9 cellular contexts compared by ENCODE assay signal in the genomic region with DNA sequence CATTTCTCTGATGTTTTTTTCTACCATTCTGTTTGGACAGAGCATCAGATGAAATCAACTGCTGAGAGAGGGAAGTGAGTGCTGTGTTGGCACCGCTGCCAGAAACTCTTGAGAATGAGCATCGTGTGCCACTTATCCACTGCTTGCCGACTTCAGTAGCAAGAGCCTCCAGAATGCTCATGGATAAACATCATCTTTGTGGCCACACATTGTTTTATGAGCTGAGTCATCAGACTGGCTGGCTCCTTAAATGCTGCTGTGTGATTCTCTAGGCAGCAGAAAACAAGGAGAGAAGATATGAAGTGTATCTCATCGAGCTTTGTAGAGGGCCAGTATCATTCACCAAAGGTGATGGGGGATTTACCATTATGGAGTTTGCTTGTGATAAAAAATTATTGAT. TPM values are rescaled to one million over a fixed set of nuclear protein-coding genes. Genes with fewer than 3 reads are reported as not detected.
DNase-seq lines count a peak whose midpoint lies in the region; ATAC-seq and TF ChIP-seq lines count a peak whose summit lies in the region.
"Had no signal": no experiment of that assay in that cellular context is flagged by ENCODE, and none has a peak within 500 bp of the region (broad histone marks: within the 10 kb centered on the region; RNA-seq: fewer than 3 reads in every experiment).

No MANE protein-coding gene starts in this region.

- POLR2A ChIA-PET in WTC11 (lab: Charles Lee), result no interaction called here

- DNase-seq in Caki2 (ENCODE audit: low read depth) (peak; percentile 81), MG63 (peak; percentile 86), adipocyte (ENCODE audit: low read depth) (peak; percentile 62), kidney tubule cell (ENCODE audit: low spot score) (peak; percentile 85), RPMI8226 (no peak), WTC11 (ENCODE audit: low spot score) (no peak)
- no peak for DNase-seq in activated CD4-positive, alpha-beta T cell treated with anti-CD3 and anti-CD28 coated beads, Interleukin-2, amount 50 U/mL, for 1 hour
- DNase-seq: aorta had no signal

- ATAC-seq in GM19328 (IDR thresholded peaks at IDR 0.05; ENCODE audit: unreplicated experiment), result no peak
- ATAC-seq in WTC11, result no peak

- H3K27ac Mint-ChIP-seq in WTC11, result no peak overlapping the region

- H3K9me3 ChIP-seq in MG63 (0 out of 2 replicates have a peak, but pooled peaks cover 2% of the 10 kb centered on the region), adipocyte (ENCODE audit: control insufficient read depth, low read length) (no peaks in the 10 kb centered on the region)

- H3K4me3 ChIP-seq in MG63, result no peak overlapping the region
- no peak overlapping the region for H3K4me3 ChIP-seq in adipocyte (ENCODE audit: low read length)

- in situ Hi-C loops in Caki2 (cut with HindIII; ENCODE audit: low pct_unique_long_range_greater_than_20kb, low sequenced_read_pairs), result no loop called here

- CTCF ChIA-PET in WTC11 (lab: Charles Lee), result interaction anchor here (0.6 to 1.9 kb wide), 2 partner anchors 21 to 56 kb away, joined by 3 to 8 read pairs; no protein-coding TSS in a partner anchor

- peaks cover 35% of the 10 kb centered on the region for H3K27me3 Mint-ChIP-seq in WTC11 (ENCODE audit: low read depth)

- H3K9ac ChIP-seq in adipocyte (ENCODE audit: low read length), result no peak overlapping the region

- H3K36me3 Mint-ChIP-seq in WTC11, result no peaks in the 10 kb centered on the region

- H3K36me3 ChIP-seq in MG63 (no peaks in the 10 kb centered on the region), adipocyte (ENCODE audit: control insufficient read depth, insufficient read depth, low read length, severe bottlenecking) (no peaks in the 10 kb centered on the region)

- no peaks in the 10 kb centered on the region for H3K9me3 Mint-ChIP-seq in WTC11

- peaks cover 5% of the 10 kb centered on the region for H3K27me3 ChIP-seq in MG63
- peaks cover 9% of the 10 kb centered on the region for H3K27me3 ChIP-seq in adipocyte (replicated peaks; ENCODE audit: control insufficient read depth, insufficient read depth, low read length)

- H3K4me1 Mint-ChIP-seq in WTC11, result peaks cover 20% of the 10 kb centered on the region

- TF ChIP-seq CTCF in WTC11 (IDR thresholded peaks at IDR 0.05), result no peak

- H3K4me1 ChIP-seq in adipocyte (ENCODE audit: control insufficient read depth, insufficient read depth, low read length), result peaks cover 10% of the 10 kb centered on the region

- no peak overlapping the region for H3K4me3 Mint-ChIP-seq in WTC11

TF ChIP-seq in WTC11, 78 proteins besides CTCF, POLR2A, EP300 and RAD21:
- no peak for TF ChIP-seq ZNF138 (CRISPR knock-in tag; conservative IDR thresholded peaks at IDR 0.05)
- no peak for TF ChIP-seq GRHL2 (CRISPR knock-in tag; IDR thresholded peaks at IDR 0.05; ENCODE audit: insufficient replicate concordance, severe bottlenecking)
- no peak for TF ChIP-seq ESRRA (CRISPR knock-in tag; IDR thresholded peaks at IDR 0.05; ENCODE audit: borderline replicate concordance)
- TF ChIP-seq ZNF423 (CRISPR knock-in tag; IDR thresholded peaks at IDR 0.05), result no peak
- TF ChIP-seq NR1H2 (CRISPR knock-in tag; IDR thresholded peaks at IDR 0.05), result no peak
- TF ChIP-seq, protein P1, sequence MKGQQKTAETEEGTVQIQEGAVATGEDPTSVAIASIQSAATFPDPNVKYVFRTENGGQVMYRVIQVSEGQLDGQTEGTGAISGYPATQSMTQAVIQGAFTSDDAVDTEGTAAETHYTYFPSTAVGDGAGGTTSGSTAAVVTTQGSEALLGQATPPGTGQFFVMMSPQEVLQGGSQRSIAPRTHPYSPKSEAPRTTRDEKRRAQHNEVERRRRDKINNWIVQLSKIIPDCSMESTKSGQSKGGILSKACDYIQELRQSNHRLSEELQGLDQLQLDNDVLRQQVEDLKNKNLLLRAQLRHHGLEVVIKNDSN (CRISPR knock-in tag; IDR thresholded peaks at IDR 0.05), result no peak
- TF ChIP-seq, protein P2, sequence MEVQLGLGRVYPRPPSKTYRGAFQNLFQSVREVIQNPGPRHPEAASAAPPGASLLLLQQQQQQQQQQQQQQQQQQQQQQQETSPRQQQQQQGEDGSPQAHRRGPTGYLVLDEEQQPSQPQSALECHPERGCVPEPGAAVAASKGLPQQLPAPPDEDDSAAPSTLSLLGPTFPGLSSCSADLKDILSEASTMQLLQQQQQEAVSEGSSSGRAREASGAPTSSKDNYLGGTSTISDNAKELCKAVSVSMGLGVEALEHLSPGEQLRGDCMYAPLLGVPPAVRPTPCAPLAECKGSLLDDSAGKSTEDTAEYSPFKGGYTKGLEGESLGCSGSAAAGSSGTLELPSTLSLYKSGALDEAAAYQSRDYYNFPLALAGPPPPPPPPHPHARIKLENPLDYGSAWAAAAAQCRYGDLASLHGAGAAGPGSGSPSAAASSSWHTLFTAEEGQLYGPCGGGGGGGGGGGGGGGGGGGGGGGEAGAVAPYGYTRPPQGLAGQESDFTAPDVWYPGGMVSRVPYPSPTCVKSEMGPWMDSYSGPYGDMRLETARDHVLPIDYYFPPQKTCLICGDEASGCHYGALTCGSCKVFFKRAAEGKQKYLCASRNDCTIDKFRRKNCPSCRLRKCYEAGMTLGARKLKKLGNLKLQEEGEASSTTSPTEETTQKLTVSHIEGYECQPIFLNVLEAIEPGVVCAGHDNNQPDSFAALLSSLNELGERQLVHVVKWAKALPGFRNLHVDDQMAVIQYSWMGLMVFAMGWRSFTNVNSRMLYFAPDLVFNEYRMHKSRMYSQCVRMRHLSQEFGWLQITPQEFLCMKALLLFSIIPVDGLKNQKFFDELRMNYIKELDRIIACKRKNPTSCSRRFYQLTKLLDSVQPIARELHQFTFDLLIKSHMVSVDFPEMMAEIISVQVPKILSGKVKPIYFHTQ (CRISPR knock-in tag; IDR thresholded peaks at IDR 0.05), result no peak
- no peak for TF ChIP-seq ZNF219 (CRISPR knock-in tag; IDR thresholded peaks at IDR 0.05; ENCODE audit: borderline replicate concordance)
- no peak for TF ChIP-seq SMAD3 (CRISPR knock-in tag; IDR thresholded peaks at IDR 0.05; ENCODE audit: borderline replicate concordance)
- no peak for TF ChIP-seq MYBL2 (CRISPR knock-in tag; IDR thresholded peaks at IDR 0.05)
- TF ChIP-seq RORB (CRISPR knock-in tag; IDR thresholded peaks at IDR 0.05), result no peak

RNA-seq across cellular contexts. Expression of a gene that starts 3.4 kb away (rescaled TPM):
- total RNA-seq in Caki2 (2014; rRNA removed; shearing (Covaris generic); ENCODE audit: low replicate concordance), result 0.26 and 0.61 TPM in 2 replicates
- 0.26 TPM in 1 of 2 replicates, not detected in the other for total RNA-seq in MG63 (2014; rRNA removed; shearing (Covaris generic); ENCODE audit: low replicate concordance)
- total RNA-seq in WTC11 (2021), result 5.2 to 5.6 TPM (median 5.5 TPM) in 3 replicates

RNA-seq across cellular contexts. Expression of a gene that starts 54.4 kb away (rescaled TPM):
- 172 and 238 TPM in 2 replicates for total RNA-seq in Caki2 (2014; rRNA removed; shearing (Covaris generic); ENCODE audit: low replicate concordance)
- 23.7 and 33.4 TPM in 2 replicates for total RNA-seq in MG63 (2014; rRNA removed; shearing (Covaris generic); ENCODE audit: low replicate concordance)
- 52.7 to 60.2 TPM (median 54.4 TPM) in 3 replicates for total RNA-seq in WTC11 (2021)

RNA-seq across cellular contexts. Expression of a gene that starts 59.8 kb away (rescaled TPM):
- 0.30 and 2.5 TPM in 2 replicates for total RNA-seq in Caki2 (2014; rRNA removed; shearing (Covaris generic); ENCODE audit: low replicate concordance)
- total RNA-seq in MG63 (2014; rRNA removed; shearing (Covaris generic); ENCODE audit: low replicate concordance), result 0.20 TPM in 1 of 2 replicates, not detected in the other
- 1.8 to 2.4 TPM (median 1.9 TPM) in 3 replicates for total RNA-seq in WTC11 (2021)

Comparison
In these comparisons a context has a peak if more than half of its experiments do, and no peak if none do; other contexts are left out.
1. DNase-seq: peak in Caki2 (single experiment), MG63 (single experiment), adipocyte (single experiment) and kidney tubule cell (single experiment); none in activated CD4-positive, alpha-beta T cell treated with anti-CD3 and anti-CD28 coated beads, Interleukin-2, amount 50 U/mL, for 1 hour (single experiment), RPMI8226 (single experiment) and WTC11 (single experiment).